Comparison of ENCODE assay signal across 9 cellular contexts in the genomic region with DNA sequence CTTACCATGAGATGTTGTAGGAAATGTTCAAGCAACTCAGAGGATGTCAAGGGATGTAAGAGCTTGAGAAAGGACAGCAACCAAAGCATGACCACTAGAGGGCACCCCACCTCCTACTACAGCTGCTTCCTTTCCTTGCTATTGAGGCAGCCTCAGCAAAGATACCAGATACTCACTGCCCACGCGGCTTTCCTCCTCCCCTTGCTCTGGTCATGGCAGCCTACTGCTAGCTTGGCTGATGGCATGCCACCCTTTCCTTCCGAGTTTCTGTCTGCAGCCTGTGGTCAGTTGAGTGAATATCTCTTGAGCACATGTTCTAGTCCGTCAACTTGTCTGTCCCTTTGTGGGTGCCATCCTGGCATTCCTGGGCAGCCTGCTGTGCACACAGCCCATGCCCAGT. TPM values are rescaled to one million over a fixed set of nuclear protein-coding genes. Genes with fewer than 3 reads are reported as not detected.
DNase-seq lines count a peak whose midpoint lies in the region; ATAC-seq and TF ChIP-seq lines count a peak whose summit lies in the region.
"Had no signal": no experiment of that assay in that cellular context is flagged by ENCODE, and none has a peak within 500 bp of the region (broad histone marks: within the 10 kb centered on the region; RNA-seq: fewer than 3 reads in every experiment).

No MANE protein-coding gene starts in this region.

- peaks cover 11% of the 10 kb centered on the region for H3K9me3 Mint-ChIP-seq in Caco-2 (ENCODE audit: unreplicated experiment)

- peaks cover 14% of the 10 kb centered on the region for H3K4me1 Mint-ChIP-seq in Caco-2 (ENCODE audit: low read depth, unreplicated experiment)

- no peak overlapping the region for H3K4me3 ChIP-seq in Caco-2 (ENCODE audit: low read depth, low read length)

- H3K9me3 ChIP-seq in Caco-2 = no peaks in the 10 kb centered on the region

- peak; percentile 71 to 88 for TF ChIP-seq CTCF in Caco-2 (IDR thresholded peaks at IDR 0.05; ENCODE audit: insufficient read depth in 1 of 2, low read depth in 1 of 2, low read length in 1 of 2, severe bottlenecking in 1 of 2, unreplicated experiment in 1 of 2)

- no peaks in the 10 kb centered on the region for H3K4me1 ChIP-seq in Caco-2

- no peak overlapping the region for H3K27ac Mint-ChIP-seq in Caco-2 (ENCODE audit: unreplicated experiment)

- CTCF ChIA-PET in Caco-2 (lab: Charles Lee) = interaction anchor here (0.6 to 2.0 kb wide), 16 partner anchors 10 to 971 kb away, joined by 3 to 9 read pairs (median 4); partner anchors contain the start of genes CCR1 and CCR5

- BruUV-seq in Caco-2 (replicated peaks; lab: Mats Ljungman, UMichigan) = no TSS peak

- DNase-seq in Caco-2 = peak; percentile 78
- DNase-seq in NCI-H510A (lab: John Stamatoyannopoulos, UW) = peak; percentile 9
- peak; percentile 83 to 85 for DNase-seq in activated CD4-positive, alpha-beta T cell treated with anti-CD3 and anti-CD28 coated beads for 24 hours (ENCODE audit: low read depth in 2 of 2)
- DNase-seq in cerebellar cortex (ENCODE audit: low spot score) = peak; percentile 94
- peak; percentile 85 for DNase-seq in kidney tubule cell (ENCODE audit: low spot score)
- DNase-seq in stimulated activated CD4-positive, alpha-beta T cell treated with anti-CD3 and anti-CD28 coated beads, Interleukin-2, amount 100 ng/mL, for 4 hours (ENCODE audit: low read depth) = peak; percentile 83

- POLR2A ChIA-PET in Caco-2 (lab: Charles Lee) = no interaction called here

- peaks cover 1% of the 10 kb centered on the region; the same call in 1 of the 2 replicates for H3K36me3 ChIP-seq in Caco-2 (ENCODE audit: control insufficient read depth, insufficient read depth, low read length)

- no peak overlapping the region for H3K4me3 Mint-ChIP-seq in Caco-2 (ENCODE audit: unreplicated experiment)

- intact Hi-C loops in Caco-2 (cut with micrococcal nuclease; ENCODE audit: unreplicated experiment) = loop anchor here (1.0 to 2.0 kb wide), 2 partner anchors 140 to 270 kb away; partner anchors contain the start of gene CCR1

- peaks cover 6% of the 10 kb centered on the region for H3K36me3 Mint-ChIP-seq in Caco-2 (ENCODE audit: insufficient read depth, unreplicated experiment)

- no peaks in the 10 kb centered on the region for H3K27me3 Mint-ChIP-seq in Caco-2 (ENCODE audit: insufficient read depth, unreplicated experiment)

- ATAC-seq in HG02973 (IDR thresholded peaks at IDR 0.05; ENCODE audit: unreplicated experiment) (peak; percentile 63), HG02884 (IDR thresholded peaks at IDR 0.05; ENCODE audit: unreplicated experiment) (no peak)

- no peaks in the 10 kb centered on the region for H3K27me3 ChIP-seq in Caco-2 (replicated peaks; ENCODE audit: control insufficient read depth, insufficient read depth, low read length)

RNA-seq across cellular contexts. Expression of gene CXCR6, which starts 4.4 kb away (rescaled TPM):
- total RNA-seq in Caco-2 (2022) = not detected in 2 replicates

RNA-seq across cellular contexts. Expression of gene CCR9, which starts 52.5 kb away (rescaled TPM):
- total RNA-seq in Caco-2 (2022) = not detected in 2 replicates
- total RNA-seq: T-helper 1 cell treated with Interleukin-12 subunit alpha and Interleukin-12 subunit beta and Interleukin-4 antibody, amounts not matched to agents 30 ng/mL and 1 ng/mL, for 36 hours had no signal

RNA-seq across cellular contexts. Expression of gene FYCO1, which starts 56.8 kb away (rescaled TPM):
- 10.8 and 10.9 TPM in 2 replicates for total RNA-seq in Caco-2 (2022)

Comparison
In these comparisons a context has a peak if more than half of its experiments do, and no peak if none do; other contexts are left out.
1. DNase-seq: peak in every context shown above with its lines; median percentile 94 in cerebellar cortex; 85 in kidney tubule cell; 84 in activated CD4-positive, alpha-beta T cell treated with anti-CD3 and anti-CD28 coated beads for 24 hours; 83 in stimulated activated CD4-positive, alpha-beta T cell treated with anti-CD3 and anti-CD28 coated beads, Interleukin-2, amount 100 ng/mL, for 4 hours; 78 in Caco-2; 9 in NCI-H510A.